12 cellular contexts compared by ENCODE assay signal in genomic region chr6:38262609-38263008, GRCh38.
DNase-seq lines count a peak whose midpoint lies in the region; ATAC-seq and TF ChIP-seq lines count a peak whose summit lies in the region.
"Had no signal": no experiment of that assay in that cellular context is flagged by ENCODE, and none has a peak within 500 bp of the region (broad histone marks: within the 10 kb centered on the region; RNA-seq: fewer than 3 reads in every experiment).

No MANE protein-coding gene starts in this region.

- no peak overlapping the region for H3K4me3 Mint-ChIP-seq in stimulated activated naive CD8-positive, alpha-beta T cell treated with anti-CD3 and anti-CD28 coated beads, Interleukin-15, amount 100 ng/mL, for 72 hours
- H3K4me3 Mint-ChIP-seq: CD4-positive, alpha-beta memory T cell; natural killer cell treated with Interleukin-12 subunit alpha and Interleukin-12 subunit beta and Interleukin-15 and Interleukin-18, amount 100 ng/mL, for 72 hours had no signal

- H3K27me3 Mint-ChIP-seq in stimulated activated naive CD8-positive, alpha-beta T cell treated with anti-CD3 and anti-CD28 coated beads, Interleukin-15, amount 100 ng/mL, for 72 hours, result no peaks in the 10 kb centered on the region
- H3K27me3 Mint-ChIP-seq: CD4-positive, alpha-beta memory T cell; natural killer cell treated with Interleukin-12 subunit alpha and Interleukin-12 subunit beta and Interleukin-15 and Interleukin-18, amount 100 ng/mL, for 72 hours had no signal

- H3K4me1 Mint-ChIP-seq in stimulated activated naive CD8-positive, alpha-beta T cell treated with anti-CD3 and anti-CD28 coated beads, Interleukin-15, amount 100 ng/mL, for 72 hours, result peaks cover 12% of the 10 kb centered on the region

- no peak for DNase-seq in stimulated activated naive CD8-positive, alpha-beta T cell treated with anti-CD3 and anti-CD28 coated beads, Interleukin-15, Interleukin-2, amounts not matched to agents 100 U/mL and 50 U/mL, for 24 hours
- DNase-seq in stimulated activated naive CD8-positive, alpha-beta T cell treated with anti-CD3 and anti-CD28 coated beads, Interleukin-15, amount 100 ng/mL, for 72 hours, result no peak
- DNase-seq in astrocyte of the cerebellum (ENCODE audit: low read depth) (peak; percentile 47), iris pigment epithelial cell (ENCODE audit: low read depth) (peak; percentile 80), NCI-H524 treated with DMSO at 0.1 percent for 48 hours (lab: John Stamatoyannopoulos, UW) (no peak)
- no peak for DNase-seq in NK-92 treated with Interleukin-12 subunit alpha and Interleukin-12 subunit beta, amount 100 ng/mL, for 24 hours (lab: John Stamatoyannopoulos, UW)
- no peak for DNase-seq in stimulated activated CD4-positive, alpha-beta T cell treated with anti-CD3 and anti-CD28 coated beads, Interleukin-4, amount 100 ng/mL, for 1 hour
- DNase-seq: CD4-positive, alpha-beta memory T cell; NCI-H1930; SW 1271 had no signal

- in situ Hi-C loops in astrocyte of the cerebellum (cut with HindIII; ENCODE audit: low sequenced_read_pairs), result no loop called here

- peak; percentile 75 for ATAC-seq in stimulated activated naive CD8-positive, alpha-beta T cell treated with anti-CD3 and anti-CD28 coated beads, Interleukin-15, Interleukin-2, amounts not matched to agents 100 U/mL and 50 U/mL, for 24 hours
- no peak for ATAC-seq in stimulated activated naive CD8-positive, alpha-beta T cell treated with anti-CD3 and anti-CD28 coated beads, Interleukin-15, amount 100 ng/mL, for 72 hours
- ATAC-seq in GM18861 (IDR thresholded peaks at IDR 0.05; ENCODE audit: unreplicated experiment), result no peak
- ATAC-seq: natural killer cell treated with Interleukin-12 subunit alpha and Interleukin-12 subunit beta and Interleukin-15 and Interleukin-18, amount 100 ng/mL, for 72 hours had no signal

- no peaks in the 10 kb centered on the region for H3K9me3 Mint-ChIP-seq in stimulated activated naive CD8-positive, alpha-beta T cell treated with anti-CD3 and anti-CD28 coated beads, Interleukin-15, amount 100 ng/mL, for 72 hours
- H3K9me3 Mint-ChIP-seq: CD4-positive, alpha-beta memory T cell; natural killer cell treated with Interleukin-12 subunit alpha and Interleukin-12 subunit beta and Interleukin-15 and Interleukin-18, amount 100 ng/mL, for 72 hours had no signal

- TF ChIP-seq CTCF in astrocyte of the cerebellum (IDR thresholded peaks at IDR 0.05; ENCODE audit: low read depth, low read length, missing control alignments), result no peak

- peak overlapping the region in 1 of 2 donors; percentile 67 for H3K27ac Mint-ChIP-seq in stimulated activated naive CD8-positive, alpha-beta T cell treated with anti-CD3 and anti-CD28 coated beads, Interleukin-15, amount 100 ng/mL, for 72 hours
- H3K27ac Mint-ChIP-seq: CD4-positive, alpha-beta memory T cell; natural killer cell treated with Interleukin-12 subunit alpha and Interleukin-12 subunit beta and Interleukin-15 and Interleukin-18, amount 100 ng/mL, for 72 hours had no signal

- no peak overlapping the region for H3K4me3 ChIP-seq in astrocyte of the cerebellum (ENCODE audit: low read depth, low read length)

Comparison
In these comparisons a context has a peak if more than half of its experiments do, and no peak if none do; other contexts are left out.
1. DNase-seq: peak in astrocyte of the cerebellum (single experiment) and iris pigment epithelial cell (single experiment); none in stimulated activated naive CD8-positive, alpha-beta T cell treated with anti-CD3 and anti-CD28 coated beads, Interleukin-15, Interleukin-2, amounts not matched to agents 100 U/mL and 50 U/mL, for 24 hours (single experiment), stimulated activated naive CD8-positive, alpha-beta T cell treated with anti-CD3 and anti-CD28 coated beads, Interleukin-15, amount 100 ng/mL, for 72 hours (0 of 2), NCI-H524 treated with DMSO at 0.1 percent for 48 hours (single experiment), NK-92 treated with Interleukin-12 subunit alpha and Interleukin-12 subunit beta, amount 100 ng/mL, for 24 hours (single experiment) and stimulated activated CD4-positive, alpha-beta T cell treated with anti-CD3 and anti-CD28 coated beads, Interleukin-4, amount 100 ng/mL, for 1 hour (single experiment).